In genomic region chr22:18023509-18024275, GRCh38 we compare ENCODE assay signal across 8 cellular contexts. TPM values are rescaled to one million over a fixed set of nuclear protein-coding genes. Genes with fewer than 3 reads are reported as not detected.
DNase-seq lines count a peak whose midpoint lies in the region; ATAC-seq and TF ChIP-seq lines count a peak whose summit lies in the region.

No MANE protein-coding gene starts in this region.

- H3K27ac ChIP-seq in Karpas-422 (ENCODE audit: low read length) (no peak overlapping the region), SU-DHL-6 (ENCODE audit: low read depth, low read length) (no peak overlapping the region), iPS-20b (ENCODE audit: low read length) (no peak overlapping the region)

- H2AFZ ChIP-seq in Karpas-422 (ENCODE audit: low read length) (peak overlapping the region; percentile 76), SU-DHL-6 (ENCODE audit: low read depth, low read length, severe bottlenecking) (no peak overlapping the region)

- DNase-seq in EL (peak; percentile 90), Karpas-422 (peak; percentile 77), cardiac fibroblast (ENCODE audit: low read depth in 2 of 2) (peak; percentile 81 to 86), retinal pigment epithelial cell (ENCODE audit: low read depth) (peak; percentile 61)

- no peak for ATAC-seq in GM21526 (IDR thresholded peaks at IDR 0.05; ENCODE audit: low FRiP score, unreplicated experiment)
- ATAC-seq in GM21423 (IDR thresholded peaks at IDR 0.05; ENCODE audit: unreplicated experiment) = no peak

- H3K36me3 ChIP-seq in Karpas-422 (ENCODE audit: insufficient read depth, low read length) = no peaks in the 10 kb centered on the region
- no peaks in the 10 kb centered on the region for H3K36me3 ChIP-seq in SU-DHL-6 (ENCODE audit: low read length)
- no peaks in the 10 kb centered on the region for H3K36me3 ChIP-seq in iPS-20b (ENCODE audit: insufficient read depth, low read depth, low read length)

- no peak for TF ChIP-seq CTCF in SU-DHL-6 (IDR thresholded peaks at IDR 0.05; ENCODE audit: insufficient read depth, low read length, poor library complexity, severe bottlenecking)
- TF ChIP-seq CTCF in cardiac fibroblast (IDR thresholded peaks at IDR 0.05; ENCODE audit: low read depth, low read length) = no peak
- TF ChIP-seq CTCF in retinal pigment epithelial cell (conservative IDR thresholded peaks at IDR 0.05; ENCODE audit: low read depth, low read length) = no peak

- H3K4me1 ChIP-seq in Karpas-422 (ENCODE audit: low read length) (peaks cover 24% of the 10 kb centered on the region), iPS-20b (ENCODE audit: insufficient read depth, low read length) (peaks cover 6% of the 10 kb centered on the region; the same call in 1 of the 2 replicates)

- H3K4me2 ChIP-seq in Karpas-422 (ENCODE audit: low read depth, low read length, poor library complexity, severe bottlenecking) (peak overlapping the region; percentile 98), SU-DHL-6 (ENCODE audit: low read depth, low read length, poor library complexity, severe bottlenecking) (peak overlapping the region; percentile 51)

- peak overlapping the region; percentile 88 for H3K4me3 ChIP-seq in Karpas-422 (ENCODE audit: low read length)
- no peak overlapping the region for H3K4me3 ChIP-seq in SU-DHL-6 (ENCODE audit: insufficient read depth, low read length, poor library complexity, severe bottlenecking)
- H3K4me3 ChIP-seq in cardiac fibroblast (replicated peaks in 1 of 2; ENCODE audit: low read depth in 2 of 2, low read length in 2 of 2) = peak overlapping the region; percentile 51 to 55
- H3K4me3 ChIP-seq in iPS-20b (ENCODE audit: low read length) = peak overlapping the region; percentile 75
- peak overlapping the region; percentile 68 for H3K4me3 ChIP-seq in retinal pigment epithelial cell (ENCODE audit: low read length)

- H4K20me1 ChIP-seq in Karpas-422 (ENCODE audit: insufficient read depth, low read depth, low read length) (no peaks in the 10 kb centered on the region), SU-DHL-6 (ENCODE audit: low read depth, low read length) (no peaks in the 10 kb centered on the region)

- H3K79me2 ChIP-seq in Karpas-422 (ENCODE audit: low read length) = no peaks in the 10 kb centered on the region
- H3K79me2 ChIP-seq in SU-DHL-6 (ENCODE audit: insufficient read depth, low read length) = no peaks in the 10 kb centered on the region

- H3K9me2 ChIP-seq in Karpas-422 (replicated peaks; ENCODE audit: insufficient read depth, low read length) (no peaks in the 10 kb centered on the region), SU-DHL-6 (replicated peaks; ENCODE audit: insufficient read depth, low read length) (no peaks in the 10 kb centered on the region)

- H3K9me3 ChIP-seq in Karpas-422 (ENCODE audit: low read length) (no peaks in the 10 kb centered on the region), SU-DHL-6 (ENCODE audit: insufficient read depth, low read length) (no peaks in the 10 kb centered on the region), iPS-20b (ENCODE audit: insufficient read depth, low read depth, low read length) (no peaks in the 10 kb centered on the region)

- no peaks in the 10 kb centered on the region for H3K27me3 ChIP-seq in Karpas-422 (ENCODE audit: low read length)
- H3K27me3 ChIP-seq in SU-DHL-6 (ENCODE audit: low read length) = no peaks in the 10 kb centered on the region
- peaks cover 68% of the 10 kb centered on the region for H3K27me3 ChIP-seq in iPS-20b (ENCODE audit: insufficient read depth, low read length)

- peak overlapping the region; percentile 78 for H3K9ac ChIP-seq in Karpas-422 (ENCODE audit: low read length)
- H3K9ac ChIP-seq in SU-DHL-6 (ENCODE audit: low read length) = peak overlapping the region; percentile 40
- peak overlapping the region; percentile 58; the same call in 1 of the 2 replicates for H3K9ac ChIP-seq in iPS-20b (ENCODE audit: low read depth, low read length)

- no peaks in the 10 kb centered on the region for H3F3A ChIP-seq in SU-DHL-6 (ENCODE audit: insufficient read depth)

RNA-seq across cellular contexts. Expression of gene MICAL3, which starts 0.7 kb away (rescaled TPM):
- total RNA-seq in Karpas-422 (2014; rRNA removed; shearing (Covaris generic); ENCODE audit: low replicate concordance) = 54.9 and 64.1 TPM in 2 replicates

RNA-seq across cellular contexts. Expression of gene PEX26, which starts 54.1 kb away (rescaled TPM):
- total RNA-seq in Karpas-422 (2014; rRNA removed; shearing (Covaris generic); ENCODE audit: low replicate concordance) = 22.4 and 27.5 TPM in 2 replicates
